In the genomic region with DNA sequence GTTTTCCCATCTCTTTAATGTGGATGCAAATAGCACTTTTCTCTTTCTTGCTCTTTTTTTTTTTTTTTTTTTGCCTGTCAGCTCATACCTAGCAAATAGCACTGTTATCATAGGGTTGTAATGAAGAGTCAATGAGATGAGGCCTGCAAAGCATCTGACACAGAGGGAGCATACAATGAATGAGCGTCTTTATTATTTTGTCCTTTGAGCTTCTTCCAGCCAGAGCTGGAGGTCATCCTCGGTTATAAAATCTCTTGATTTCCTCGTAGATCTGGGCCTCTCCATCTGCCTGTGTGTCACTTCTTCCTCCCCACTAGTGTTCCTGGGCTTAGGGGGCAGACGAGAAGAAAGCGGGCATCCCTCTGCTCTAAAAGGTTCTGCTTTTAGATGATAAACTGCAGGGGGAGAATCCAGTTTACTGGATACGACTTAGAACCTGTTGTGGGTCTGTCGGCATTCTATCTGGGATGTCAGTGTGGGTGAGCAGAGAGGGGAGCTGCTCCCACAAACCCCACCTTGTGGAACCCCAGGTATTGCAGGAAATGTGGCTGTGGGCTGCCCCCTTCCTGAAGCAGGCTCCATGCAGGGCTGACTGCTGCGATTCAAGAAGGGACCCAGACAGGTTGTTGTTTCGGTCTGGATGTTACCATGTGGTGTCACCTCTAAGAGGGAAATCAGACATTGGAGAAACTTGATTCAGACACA, we compare ENCODE assay signal across 1 cellular context.
TF ChIP-seq lines count a peak whose summit lies in the region.

No MANE protein-coding gene starts in this region.

TF ChIP-seq in GM12878, 131 proteins besides CTCF, POLR2A, EP300 and RAD21 (continued from another document):
- TF ChIP-seq, protein P1, sequence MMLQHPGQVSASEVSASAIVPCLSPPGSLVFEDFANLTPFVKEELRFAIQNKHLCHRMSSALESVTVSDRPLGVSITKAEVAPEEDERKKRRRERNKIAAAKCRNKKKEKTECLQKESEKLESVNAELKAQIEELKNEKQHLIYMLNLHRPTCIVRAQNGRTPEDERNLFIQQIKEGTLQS (IDR thresholded peaks at IDR 0.05; ENCODE audit: borderline replicate concordance, extremely low read depth, low read depth, low read length): no peak
- TF ChIP-seq EZH2 (IDR thresholded peaks at IDR 0.05; ENCODE audit: borderline replicate concordance, control insufficient read depth, low read depth, low read length) (no peak), RBBP5 (conservative IDR thresholded peaks at IDR 0.05) (no peak), KLF5 (IDR thresholded peaks at IDR 0.05; ENCODE audit: partially characterized antibody) (no peak), SRF (IDR thresholded peaks at IDR 0.05; ENCODE audit: low read depth in 2 of 2, low read length in 2 of 2) (no peak), FOXK2 (IDR thresholded peaks at IDR 0.05) (no peak), STAT1 (conservative IDR thresholded peaks at IDR 0.05) (no peak), SMARCA5 (IDR thresholded peaks at IDR 0.05) (no peak), MYC (IDR thresholded peaks at IDR 0.05; ENCODE audit: insufficient read depth, insufficient read length, insufficient replicate concordance, low read length, severe bottlenecking) (no peak), IKZF2 (IDR thresholded peaks at IDR 0.05) (no peak)
